In the genomic region with DNA sequence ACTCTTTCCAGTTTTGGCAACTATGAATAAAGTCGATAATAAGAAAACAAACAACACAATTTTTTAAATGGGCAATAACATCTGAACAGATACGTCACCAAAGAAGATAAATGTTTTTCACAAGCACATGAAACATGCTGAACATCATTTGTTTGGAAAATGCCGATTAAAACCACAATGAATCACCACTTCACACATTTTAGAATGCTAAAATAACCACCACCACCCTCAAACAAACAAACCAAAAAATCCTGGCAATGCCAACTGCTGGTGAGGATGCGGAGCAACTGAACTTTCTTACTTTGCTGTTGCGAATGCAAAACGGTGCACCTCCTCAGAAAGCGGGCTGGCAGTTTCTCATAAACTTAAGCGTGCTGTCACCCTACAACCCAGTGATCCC, we compare ENCODE assay signal across 21 cellular contexts.
"Had no signal": no experiment of that assay in that cellular context is flagged by ENCODE, and none has a peak within 500 bp of the region (broad histone marks: within the 10 kb centered on the region; RNA-seq: fewer than 3 reads in every experiment).

No MANE protein-coding gene starts in this region.

- H3K9me3 Mint-ChIP-seq: activated naive CD4-positive, alpha-beta T cell treated with anti-CD3 and anti-CD28 coated beads, Interleukin-2, amount 50 U/mL, for 24 hours; activated T-cell treated with anti-CD3 and anti-CD28 coated beads, Interleukin-2, amount 50 U/mL, for 72 hours; endodermal cell; memory B cell; natural killer cell; T-helper 1 cell treated with Interleukin-12 subunit alpha and Interleukin-12 subunit beta and Interleukin-4 antibody, amounts not matched to agents 30 μg/mL and 1 μg/mL, for 36 hours had no signal

- H3K27me3 ChIP-seq: adrenal gland, colonic mucosa, neutrophil, sigmoid colon, upper lobe of right lung had no signal

- H3K36me3 Mint-ChIP-seq: activated naive CD4-positive, alpha-beta T cell treated with anti-CD3 and anti-CD28 coated beads, Interleukin-2, amount 50 U/mL, for 24 hours; memory B cell; natural killer cell had no signal

- H3K4me1 Mint-ChIP-seq: activated naive CD4-positive, alpha-beta T cell treated with anti-CD3 and anti-CD28 coated beads, Interleukin-2, amount 50 U/mL, for 24 hours; endodermal cell; memory B cell; natural killer cell had no signal

- H3K79me2 ChIP-seq: parathyroid adenoma had no signal

- DNase-seq: activated CD4-positive, CD25-positive, alpha-beta regulatory T cell treated with anti-CD3 and anti-CD28 coated beads, Interleukin-2, amount 50 U/mL, for 72 hours; activated CD8-positive, alpha-beta memory T cell treated with anti-CD3 and anti-CD28 coated beads for 24 hours; activated CD8-positive, alpha-beta memory T cell treated with anti-CD3 and anti-CD28 coated beads, Interleukin-2, amount 50 U/mL, for 48 hours; activated effector memory CD4-positive, alpha-beta T cell treated with anti-CD3 and anti-CD28 coated beads, Interleukin-2, amount 50 U/mL, for 16 hours; activated T-cell treated with anti-CD3 and anti-CD28 coated beads, Interleukin-2, amount 50 U/mL, for 72 hours; adrenal gland; colonic mucosa; endodermal cell; left ventricle myocardium superior; natural killer cell; sigmoid colon; stimulated activated CD8-positive, alpha-beta memory T cell treated with anti-CD3 and anti-CD28 coated beads, Interleukin-4, amount 100 ng/mL, for 48 hours; stimulated activated naive CD4-positive, alpha-beta T cell; upper lobe of right lung had no signal

- H3K9ac ChIP-seq: parathyroid adenoma had no signal

- H3K4me1 ChIP-seq: adrenal gland, colonic mucosa, parathyroid adenoma, sigmoid colon, upper lobe of right lung had no signal

- H3K36me3 ChIP-seq: adrenal gland, colonic mucosa, neutrophil, upper lobe of right lung had no signal

- H3K4me3 Mint-ChIP-seq: activated naive CD4-positive, alpha-beta T cell treated with anti-CD3 and anti-CD28 coated beads, Interleukin-2, amount 50 U/mL, for 24 hours; activated T-cell treated with anti-CD3 and anti-CD28 coated beads, Interleukin-2, amount 50 U/mL, for 72 hours; endodermal cell; memory B cell; natural killer cell; T-helper 1 cell treated with Interleukin-12 subunit alpha and Interleukin-12 subunit beta and Interleukin-4 antibody, amounts not matched to agents 30 μg/mL and 1 μg/mL, for 36 hours had no signal

- H3K9me3 ChIP-seq: adrenal gland, colonic mucosa, neutrophil, sigmoid colon, upper lobe of right lung had no signal

- H3K27ac ChIP-seq: adrenal gland, colonic mucosa, epithelial cell of prostate, neutrophil, parathyroid adenoma, sigmoid colon, upper lobe of right lung, VCaP had no signal

- H3K4me3 ChIP-seq: adrenal gland, colonic mucosa, sigmoid colon, upper lobe of right lung had no signal

- H3K27ac Mint-ChIP-seq: activated naive CD4-positive, alpha-beta T cell treated with anti-CD3 and anti-CD28 coated beads, Interleukin-2, amount 50 U/mL, for 24 hours; activated T-cell treated with anti-CD3 and anti-CD28 coated beads, Interleukin-2, amount 50 U/mL, for 72 hours; memory B cell; natural killer cell; T-helper 1 cell treated with Interleukin-12 subunit alpha and Interleukin-12 subunit beta and Interleukin-4 antibody, amounts not matched to agents 30 μg/mL and 1 μg/mL, for 36 hours had no signal

- H2AFZ ChIP-seq: parathyroid adenoma had no signal

- ATAC-seq: activated T-cell treated with anti-CD3 and anti-CD28 coated beads, Interleukin-2, amount 50 U/mL, for 72 hours; left ventricle myocardium superior; natural killer cell; upper lobe of right lung had no signal

- H3K27me3 Mint-ChIP-seq: activated naive CD4-positive, alpha-beta T cell treated with anti-CD3 and anti-CD28 coated beads, Interleukin-2, amount 50 U/mL, for 24 hours had no signal
